Comparison of ENCODE assay signal across 11 cellular contexts in genomic region chr13:27607125-27607524, GRCh38. TPM values are rescaled to one million over a fixed set of nuclear protein-coding genes. Genes with fewer than 3 reads are reported as not detected.
DNase-seq lines count a peak whose midpoint lies in the region; ATAC-seq and TF ChIP-seq lines count a peak whose summit lies in the region.
"Had no signal": no experiment of that assay in that cellular context is flagged by ENCODE, and none has a peak within 500 bp of the region (broad histone marks: within the 10 kb centered on the region; RNA-seq: fewer than 3 reads in every experiment).

No MANE protein-coding gene starts in this region.

- POLR2A ChIA-PET in Caco-2 (lab: Charles Lee), result interaction anchor here (1.3 to 1.6 kb wide), 2 partner anchors 11 to 13 kb away, joined by 4 to 9 read pairs; partner anchors contain the start of gene LNX2

- H3K4me1 Mint-ChIP-seq in Caco-2 (ENCODE audit: low read depth, unreplicated experiment), result peaks cover 31% of the 10 kb centered on the region

- peaks cover 33% of the 10 kb centered on the region for H3K4me1 ChIP-seq in lower lobe of right lung
- H3K4me1 ChIP-seq in Caco-2, result peaks cover 25% of the 10 kb centered on the region

- no peaks in the 10 kb centered on the region for H3K9me3 Mint-ChIP-seq in Caco-2 (ENCODE audit: unreplicated experiment)

- H3K27me3 Mint-ChIP-seq in Caco-2 (ENCODE audit: insufficient read depth, unreplicated experiment), result no peaks in the 10 kb centered on the region

- intact Hi-C loops in lower lobe of right lung (cut with DNase I) (no loop called here), Caco-2 (cut with micrococcal nuclease; ENCODE audit: unreplicated experiment) (no loop called here)

- no TSS peak for BruUV-seq in Caco-2 (replicated peaks; lab: Mats Ljungman, UMichigan)

- H3K27ac Mint-ChIP-seq in Caco-2 (ENCODE audit: unreplicated experiment), result no peak overlapping the region

- H3K27me3 ChIP-seq in lower lobe of right lung (ENCODE audit: low read depth) (no peaks in the 10 kb centered on the region), Caco-2 (replicated peaks; ENCODE audit: control insufficient read depth, insufficient read depth, low read length) (no peaks in the 10 kb centered on the region)

- TF ChIP-seq CTCF in AG09309 (IDR thresholded peaks at IDR 0.05; ENCODE audit: control insufficient read depth, insufficient read depth, low read depth, low read length, missing control alignments) (no peak), lower lobe of right lung (IDR thresholded peaks at IDR 0.05) (no peak), Caco-2 (IDR thresholded peaks at IDR 0.05; ENCODE audit: insufficient read depth in 1 of 2, low read depth in 1 of 2, low read length in 1 of 2, severe bottlenecking in 1 of 2, unreplicated experiment in 1 of 2) (no peak)

- ATAC-seq in lower lobe of right lung, result peak; percentile 56 to 85
- ATAC-seq in GM18517 (IDR thresholded peaks at IDR 0.05; ENCODE audit: unreplicated experiment), result no peak

- no peaks in the 10 kb centered on the region for H3K9me3 ChIP-seq in lower lobe of right lung
- H3K9me3 ChIP-seq in Caco-2, result 0 out of 2 replicates have a peak, but pooled peaks cover 3% of the 10 kb centered on the region

- CTCF ChIA-PET in Caco-2 (lab: Charles Lee), result no interaction called here

- H3K27ac ChIP-seq in lower lobe of right lung, result no peak overlapping the region

- no peak overlapping the region for H3K4me3 Mint-ChIP-seq in Caco-2 (ENCODE audit: unreplicated experiment)

- no peaks in the 10 kb centered on the region for H3K36me3 Mint-ChIP-seq in Caco-2 (ENCODE audit: insufficient read depth, unreplicated experiment)

- no peaks in the 10 kb centered on the region for H3K36me3 ChIP-seq in lower lobe of right lung
- no peaks in the 10 kb centered on the region for H3K36me3 ChIP-seq in Caco-2 (ENCODE audit: control insufficient read depth, insufficient read depth, low read length)

- peak; percentile 44 for DNase-seq in AG09309 (ENCODE audit: low read depth)
- DNase-seq in M059J (ENCODE audit: low read depth), result peak; percentile 78
- DNase-seq in dedifferentiated amniotic fluid mesenchymal stem cell (ENCODE audit: extremely low spot score), result peak; percentile 50
- no peak for DNase-seq in lower lobe of right lung
- no peak for DNase-seq in NCI-H146 treated with DMSO at 0.1 percent for 48 hours (lab: John Stamatoyannopoulos, UW; ENCODE audit: unreplicated experiment)
- no peak for DNase-seq in activated T-cell treated with anti-CD3 and anti-CD28 coated beads, Interleukin-2, amount 50 U/mL, for 48 hours
- DNase-seq in Caco-2, result no peak
- DNase-seq: activated naive CD4-positive, alpha-beta T cell; DMS79 treated with DMSO at 0.1 percent for 48 hours; stimulated activated CD4-positive, alpha-beta T cell treated with anti-CD3 and anti-CD28 coated beads, Interleukin-2, amount 100 ng/mL, for 24 hours had no signal

- H3K4me3 ChIP-seq in AG09309 (ENCODE audit: control insufficient read depth, low read depth, low read length) (no peak overlapping the region), lower lobe of right lung (no peak overlapping the region), Caco-2 (ENCODE audit: low read depth, low read length) (no peak overlapping the region)

RNA-seq across cellular contexts. Expression of gene LNX2, which starts 13.2 kb away (rescaled TPM):
- 6.0 and 9.3 TPM in 2 replicates for total RNA-seq in M059J (2014; rRNA removed; shearing (Covaris generic))
- 29.7 TPM for total RNA-seq in lower lobe of right lung
- total RNA-seq in Caco-2 (2022), result 23.8 and 24.4 TPM in 2 replicates

RNA-seq across cellular contexts. Expression of gene POLR1D, which starts 14.6 kb away (rescaled TPM):
- total RNA-seq in M059J (2014; rRNA removed; shearing (Covaris generic)), result 71.0 and 78.4 TPM in 2 replicates
- total RNA-seq in lower lobe of right lung, result 129 TPM
- 198 and 201 TPM in 2 replicates for total RNA-seq in Caco-2 (2022)

Comparison
In these comparisons a context has a peak if more than half of its experiments do, and no peak if none do; other contexts are left out.
1. DNase-seq: peak in AG09309 (single experiment), M059J (single experiment) and dedifferentiated amniotic fluid mesenchymal stem cell (single experiment); none in lower lobe of right lung (single experiment), NCI-H146 treated with DMSO at 0.1 percent for 48 hours (single experiment), activated T-cell treated with anti-CD3 and anti-CD28 coated beads, Interleukin-2, amount 50 U/mL, for 48 hours (0 of 2) and Caco-2 (0 of 2).